1 cellular context compared by ENCODE assay signal in the genomic region with DNA sequence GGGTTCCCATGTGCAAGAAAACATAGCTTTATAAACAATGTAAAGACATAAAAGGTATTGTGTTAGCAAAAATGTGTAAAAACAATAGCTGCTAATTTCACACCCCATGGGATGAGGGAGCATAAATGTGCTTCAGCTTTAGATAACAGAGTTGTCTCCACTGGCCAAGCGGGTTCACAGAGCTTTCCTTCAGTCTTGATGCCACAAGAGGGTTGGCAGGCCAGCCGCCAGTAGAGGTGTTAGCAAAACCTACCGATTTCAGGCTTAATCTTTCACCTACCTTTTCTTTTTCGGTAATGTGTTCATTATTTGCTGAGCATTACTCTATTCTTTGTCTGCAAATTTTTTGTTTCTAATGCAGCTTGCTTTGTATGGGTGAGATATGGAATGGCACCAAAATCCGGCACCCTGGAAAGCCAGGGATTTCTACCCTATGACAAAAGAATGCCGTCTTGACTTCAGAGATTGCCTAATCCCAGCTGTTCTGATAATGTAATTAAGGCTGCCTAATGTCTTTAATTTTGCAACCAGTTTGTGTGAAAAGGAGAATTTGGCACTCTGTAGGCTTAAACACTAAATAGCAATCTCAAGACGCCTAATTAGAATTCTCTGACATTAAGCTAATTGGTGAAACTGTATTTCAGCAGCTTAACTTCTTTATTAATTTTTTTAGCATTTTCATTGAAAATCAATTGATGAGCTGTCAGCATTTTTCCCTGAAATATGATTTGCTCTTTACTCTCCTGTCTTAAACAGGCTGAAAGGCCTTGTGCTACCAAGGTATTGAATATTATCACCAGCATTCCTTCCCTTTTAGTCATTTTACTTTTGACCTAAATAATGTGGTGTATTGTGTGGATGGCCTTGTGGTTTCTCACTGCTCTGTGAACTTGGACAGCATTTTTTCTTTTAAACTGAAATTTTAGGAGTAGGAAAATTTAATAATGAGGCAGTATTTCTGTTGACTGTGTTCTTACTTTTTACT.
TF ChIP-seq lines count a peak whose summit lies in the region.

No MANE protein-coding gene starts in this region.

TF ChIP-seq in HepG2, 621 proteins besides CTCF, POLR2A, EP300 and RAD21 (continued from another document):
- TF ChIP-seq, protein P1, sequence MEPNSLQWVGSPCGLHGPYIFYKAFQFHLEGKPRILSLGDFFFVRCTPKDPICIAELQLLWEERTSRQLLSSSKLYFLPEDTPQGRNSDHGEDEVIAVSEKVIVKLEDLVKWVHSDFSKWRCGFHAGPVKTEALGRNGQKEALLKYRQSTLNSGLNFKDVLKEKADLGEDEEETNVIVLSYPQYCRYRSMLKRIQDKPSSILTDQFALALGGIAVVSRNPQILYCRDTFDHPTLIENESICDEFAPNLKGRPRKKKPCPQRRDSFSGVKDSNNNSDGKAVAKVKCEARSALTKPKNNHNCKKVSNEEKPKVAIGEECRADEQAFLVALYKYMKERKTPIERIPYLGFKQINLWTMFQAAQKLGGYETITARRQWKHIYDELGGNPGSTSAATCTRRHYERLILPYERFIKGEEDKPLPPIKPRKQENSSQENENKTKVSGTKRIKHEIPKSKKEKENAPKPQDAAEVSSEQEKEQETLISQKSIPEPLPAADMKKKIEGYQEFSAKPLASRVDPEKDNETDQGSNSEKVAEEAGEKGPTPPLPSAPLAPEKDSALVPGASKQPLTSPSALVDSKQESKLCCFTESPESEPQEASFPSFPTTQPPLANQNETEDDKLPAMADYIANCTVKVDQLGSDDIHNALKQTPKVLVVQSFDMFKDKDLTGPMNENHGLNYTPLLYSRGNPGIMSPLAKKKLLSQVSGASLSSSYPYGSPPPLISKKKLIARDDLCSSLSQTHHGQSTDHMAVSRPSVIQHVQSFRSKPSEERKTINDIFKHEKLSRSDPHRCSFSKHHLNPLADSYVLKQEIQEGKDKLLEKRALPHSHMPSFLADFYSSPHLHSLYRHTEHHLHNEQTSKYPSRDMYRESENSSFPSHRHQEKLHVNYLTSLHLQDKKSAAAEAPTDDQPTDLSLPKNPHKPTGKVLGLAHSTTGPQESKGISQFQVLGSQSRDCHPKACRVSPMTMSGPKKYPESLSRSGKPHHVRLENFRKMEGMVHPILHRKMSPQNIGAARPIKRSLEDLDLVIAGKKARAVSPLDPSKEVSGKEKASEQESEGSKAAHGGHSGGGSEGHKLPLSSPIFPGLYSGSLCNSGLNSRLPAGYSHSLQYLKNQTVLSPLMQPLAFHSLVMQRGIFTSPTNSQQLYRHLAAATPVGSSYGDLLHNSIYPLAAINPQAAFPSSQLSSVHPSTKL (CRISPR knock-in tag; IDR thresholded peaks at IDR 0.05) = peak; percentile 50; the same call in 1 of the 2 replicates
- TF ChIP-seq JUNB (CRISPR knock-in tag; IDR thresholded peaks at IDR 0.05; ENCODE audit: borderline replicate concordance) = peak; percentile 40; the same call in 1 of the 2 replicates
